12 cellular contexts compared by ENCODE assay signal in the genomic region with DNA sequence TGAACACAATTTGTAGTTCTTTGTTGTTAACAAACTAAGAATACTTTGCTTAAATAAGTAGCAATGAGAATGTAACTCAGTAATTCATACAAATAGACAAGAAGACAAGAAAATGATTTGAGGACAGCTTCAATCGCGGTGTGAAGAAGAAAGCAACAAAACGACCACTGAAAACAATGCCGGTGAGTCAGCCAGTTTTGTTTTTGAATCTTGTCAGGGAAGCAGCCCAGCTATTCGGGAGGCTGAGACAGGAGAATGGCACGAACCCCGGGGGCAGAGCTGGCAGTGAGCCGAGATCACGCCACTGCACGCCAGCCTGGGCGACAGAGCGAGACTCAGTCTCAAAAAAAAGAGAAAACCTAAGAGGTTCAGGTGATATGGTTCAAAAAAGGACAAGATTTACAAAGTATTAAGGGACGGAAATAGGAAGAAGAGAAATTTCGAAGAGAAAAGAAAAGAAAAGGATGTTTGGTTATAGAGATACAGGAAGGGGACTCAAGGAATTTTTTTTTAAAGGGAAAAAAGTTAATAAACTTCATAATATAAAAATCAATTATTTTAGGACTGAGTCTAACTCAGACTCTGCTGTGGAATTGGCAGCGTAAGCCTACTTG. TPM values are rescaled to one million over a fixed set of nuclear protein-coding genes. Genes with fewer than 3 reads are reported as not detected.
DNase-seq lines count a peak whose midpoint lies in the region; ATAC-seq and TF ChIP-seq lines count a peak whose summit lies in the region.
"Not testable (repeated sequence)": the region's sequence is repeated elsewhere in the genome, so short reads cannot be mapped to it uniquely, and the experiment has no call there.
"Had no signal": no experiment of that assay in that cellular context is flagged by ENCODE, and none has a peak within 500 bp of the region (broad histone marks: within the 10 kb centered on the region; RNA-seq: fewer than 3 reads in every experiment).

No MANE protein-coding gene starts in this region.

- H4K20me1 ChIP-seq in OCI-LY1 (ENCODE audit: insufficient read depth, low read length) = not testable (repeated sequence)

- H3K27ac Mint-ChIP-seq in activated naive CD4-positive, alpha-beta T cell treated with anti-CD3 and anti-CD28 coated beads for 36 hours = peak overlapping the region; percentile 46
- H3K27ac Mint-ChIP-seq in MCF 10A (ENCODE audit: low read depth, unreplicated experiment) = peak overlapping the region; percentile 97
- H3K27ac Mint-ChIP-seq in nephron progenitor cell = not testable (repeated sequence)

- peak; percentile 91 for DNase-seq in Caki2 (ENCODE audit: low read depth)
- DNase-seq in T1000 (lab: John Stamatoyannopoulos, UW) = peak; percentile 37
- DNase-seq in activated naive CD4-positive, alpha-beta T cell treated with anti-CD3 and anti-CD28 coated beads for 36 hours; nephron progenitor cell: not testable (repeated sequence)
- DNase-seq in MCF 10A (ENCODE audit: unreplicated experiment) = peak; percentile 89
- DNase-seq in foreskin keratinocyte = peak; percentile 66 to 81

- not testable (repeated sequence) for H3K79me2 ChIP-seq in OCI-LY1 (ENCODE audit: insufficient read depth, low read length)

- peaks cover 40% of the 10 kb centered on the region for H3K36me3 ChIP-seq in OCI-LY1 (ENCODE audit: insufficient read depth, low read length)

- peak overlapping the region; percentile 48 for H3K9ac ChIP-seq in OCI-LY1 (ENCODE audit: low read length)

- H3K9me3 ChIP-seq in OCI-LY1 (ENCODE audit: low read length) = not testable (repeated sequence)

- not testable (repeated sequence) for H2AFZ ChIP-seq in OCI-LY1 (ENCODE audit: low read length)

- peaks cover 26% of the 10 kb centered on the region for H3K36me3 Mint-ChIP-seq in activated naive CD4-positive, alpha-beta T cell treated with anti-CD3 and anti-CD28 coated beads for 36 hours (ENCODE audit: low read depth)
- peaks cover 59% of the 10 kb centered on the region for H3K36me3 Mint-ChIP-seq in MCF 10A (ENCODE audit: insufficient read depth, unreplicated experiment)
- H3K36me3 Mint-ChIP-seq in nephron progenitor cell (ENCODE audit: low read depth) = peaks cover 38% of the 10 kb centered on the region

- not testable (repeated sequence) for H3K9me2 ChIP-seq in OCI-LY1 (ENCODE audit: low read depth, low read length)

- peaks cover 40% of the 10 kb centered on the region for H3K4me1 Mint-ChIP-seq in activated naive CD4-positive, alpha-beta T cell treated with anti-CD3 and anti-CD28 coated beads for 36 hours (ENCODE audit: low read depth)
- H3K4me1 Mint-ChIP-seq in MCF 10A (ENCODE audit: insufficient read depth, unreplicated experiment) (peaks cover 21% of the 10 kb centered on the region), nephron progenitor cell (peaks cover 21% of the 10 kb centered on the region)

- TF ChIP-seq CTCF in OCI-LY1 (IDR thresholded peaks at IDR 0.05; ENCODE audit: low read length); MCF 10A (IDR thresholded peaks at IDR 0.05; ENCODE audit: unreplicated experiment); foreskin keratinocyte (conservative IDR thresholded peaks at IDR 0.05); nephron progenitor cell (IDR thresholded peaks at IDR 0.05): not testable (repeated sequence)

- H3F3A ChIP-seq in OCI-LY1 (ENCODE audit: insufficient read depth, low read length) = not testable (repeated sequence)

- in situ Hi-C loops in Caki2 (cut with HindIII; ENCODE audit: low pct_unique_long_range_greater_than_20kb, low sequenced_read_pairs) = not testable (repeated sequence)

- H3K27me3 ChIP-seq in OCI-LY1 (ENCODE audit: insufficient read depth, low read length); foreskin keratinocyte: not testable (repeated sequence)

- peak overlapping the region; percentile 84 for H3K4me3 ChIP-seq in OCI-LY1 (ENCODE audit: low read depth, low read length, poor library complexity, severe bottlenecking)

- intact Hi-C loops in activated naive CD4-positive, alpha-beta T cell treated with anti-CD3 and anti-CD28 coated beads for 36 hours (cut with micrococcal nuclease); MCF 10A (cut with micrococcal nuclease): not testable (repeated sequence)

- not testable (repeated sequence) for H3K27me3 Mint-ChIP-seq in activated naive CD4-positive, alpha-beta T cell treated with anti-CD3 and anti-CD28 coated beads for 36 hours (ENCODE audit: low read depth); MCF 10A (ENCODE audit: insufficient read depth, unreplicated experiment); nephron progenitor cell (ENCODE audit: low read depth, poor library complexity)

- H3K4me1 ChIP-seq in OCI-LY1 (ENCODE audit: insufficient read depth, low read length, severe bottlenecking) (peaks cover 44% of the 10 kb centered on the region), foreskin keratinocyte (peaks cover 22% of the 10 kb centered on the region)

- CTCF ChIA-PET in activated naive CD4-positive, alpha-beta T cell treated with anti-CD3 and anti-CD28 coated beads for 36 hours (lab: Charles Lee) = not testable (repeated sequence)
- CTCF ChIA-PET in MCF 10A (lab: Yijun Ruan, JAX) = interaction anchor here (0.6 kb wide), 1 partner anchor 166 kb away, joined by 3 read pairs; no protein-coding TSS in a partner anchor

- H3K4me2 ChIP-seq in OCI-LY1 (ENCODE audit: low read length) = peak overlapping the region; percentile 73

- ATAC-seq in foreskin keratinocyte = peak; percentile 35

- BruUV-seq in MCF 10A (replicated peaks; lab: Mats Ljungman, UMichigan) = TSS peak; percentile 17

- H3K27ac ChIP-seq in OCI-LY1 (ENCODE audit: low read depth, low read length, poor library complexity, severe bottlenecking) (peak overlapping the region; percentile 87), foreskin keratinocyte (peak overlapping the region; percentile 54)

- peak overlapping the region; percentile 21 for H3K4me3 Mint-ChIP-seq in activated naive CD4-positive, alpha-beta T cell treated with anti-CD3 and anti-CD28 coated beads for 36 hours
- H3K4me3 Mint-ChIP-seq in MCF 10A (ENCODE audit: unreplicated experiment) (peak overlapping the region; percentile 91), nephron progenitor cell (peak overlapping the region; percentile 11)

- POLR2A ChIA-PET in MCF 10A (lab: Yijun Ruan, JAX) = interaction anchor here (0.6 to 1.5 kb wide), 4 partner anchors 90 to 344 kb away, joined by 3 read pairs; a partner anchor contains a TSS

- H3K9me3 Mint-ChIP-seq in activated naive CD4-positive, alpha-beta T cell treated with anti-CD3 and anti-CD28 coated beads for 36 hours; MCF 10A (ENCODE audit: unreplicated experiment); nephron progenitor cell: not testable (repeated sequence)

RNA-seq across cellular contexts. Expression of a gene that starts 19.7 kb away (rescaled TPM):
- total RNA-seq in Caki2 (2014; rRNA removed; shearing (Covaris generic); ENCODE audit: low replicate concordance) = 15.0 and 44.8 TPM in 2 replicates
- 10 to 100 TPM; 30.5 to 31.4 TPM for total RNA-seq in activated naive CD4-positive, alpha-beta T cell treated with anti-CD3 and anti-CD28 coated beads for 36 hours
- total RNA-seq in MCF 10A (2022) (39.8 and 56.2 TPM in 2 replicates), foreskin keratinocyte (16.5 and 16.8 TPM in 2 replicates)
- polyA plus RNA-seq in foreskin keratinocyte = 14.3 and 17.4 TPM in 2 replicates

RNA-seq across cellular contexts. Expression of a gene that starts 30.7 kb away (rescaled TPM):
- total RNA-seq in Caki2 (2014; rRNA removed; shearing (Covaris generic); ENCODE audit: low replicate concordance) = not detected in 2 replicates
- not detected for total RNA-seq in activated naive CD4-positive, alpha-beta T cell treated with anti-CD3 and anti-CD28 coated beads for 36 hours
- total RNA-seq in MCF 10A (2022) (not detected in 2 replicates), foreskin keratinocyte (not detected in 2 replicates)
- polyA plus RNA-seq in foreskin keratinocyte = not detected in 2 replicates
- total RNA-seq: activated CD4-positive, alpha-beta memory T cell treated with anti-CD3 and anti-CD28 coated beads for 36 hours; colonic mucosa; liver; Peyer's patch; vagina had no signal

RNA-seq across cellular contexts. Expression of a gene that starts 35.1 kb away (rescaled TPM):
- total RNA-seq in Caki2 (2014; rRNA removed; shearing (Covaris generic); ENCODE audit: low replicate concordance) = 0.41 and 0.91 TPM in 2 replicates
- total RNA-seq in activated naive CD4-positive, alpha-beta T cell treated with anti-CD3 and anti-CD28 coated beads for 36 hours = under 1 TPM; 0.27 to 0.29 TPM
- 0.65 and 1.6 TPM in 2 replicates for total RNA-seq in MCF 10A (2022)
- 0.25 and 0.37 TPM in 2 replicates for total RNA-seq in foreskin keratinocyte
- 0.20 and 0.23 TPM in 2 replicates for polyA plus RNA-seq in foreskin keratinocyte

Comparison
In these comparisons a context has a peak if more than half of its experiments do, and no peak if none do; other contexts are left out.
1. H3K4me3 Mint-ChIP-seq: peak in every context shown above with its lines; median percentile 91 in MCF 10A; 21 in activated naive CD4-positive, alpha-beta T cell treated with anti-CD3 and anti-CD28 coated beads for 36 hours; 11 in nephron progenitor cell.